In the genomic region with DNA sequence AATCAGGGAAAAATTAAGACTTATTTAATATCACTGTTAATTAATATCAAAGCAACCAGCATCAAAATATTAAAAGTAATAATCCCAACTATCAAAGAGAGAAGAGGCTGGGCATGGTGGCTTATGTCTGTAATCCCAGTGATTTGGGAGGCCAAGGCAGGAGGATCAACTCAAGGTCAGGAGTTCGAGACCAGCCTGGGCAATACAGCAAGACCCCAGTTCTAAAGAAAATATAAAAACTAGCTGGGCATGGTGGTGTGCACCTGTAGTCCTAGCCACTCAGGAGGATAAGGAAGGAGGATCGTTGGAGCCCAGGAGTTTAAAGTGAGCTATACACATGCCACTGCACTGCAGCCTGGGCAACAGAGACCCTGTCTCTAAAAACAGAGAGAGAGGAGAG, we compare ENCODE assay signal across 21 cellular contexts.
"Had no signal": no experiment of that assay in that cellular context is flagged by ENCODE, and none has a peak within 500 bp of the region (broad histone marks: within the 10 kb centered on the region; RNA-seq: fewer than 3 reads in every experiment).

No MANE protein-coding gene starts in this region.

- H3K27me3 Mint-ChIP-seq: IgD-negative memory B cell had no signal

- H3K9me3 Mint-ChIP-seq: IgD-negative memory B cell had no signal

- H3K27ac Mint-ChIP-seq: IgD-negative memory B cell had no signal

- H3K9me3 ChIP-seq: SK-N-SH had no signal

- DNase-seq: KBM-7; MM.1S; NCI-H1092 treated with DMSO at 0.1 percent for 48 hours; NCI-H1436; NCI-H187; NCI-H2029; NCI-H2081 treated with DMSO at 0.1 percent for 48 hours; NCI-H2171; NCI-H226; NCI-H446; NCI-H510A; NCI-H524 treated with DMSO at 0.1 percent for 48 hours; NCI-H69; NCI-H774; NK-92 treated with Interleukin-12 subunit alpha and Interleukin-12 subunit beta, amount 100 ng/mL, for 24 hours; PC-3; SHP77; SK-N-SH had no signal

- H3K4me3 Mint-ChIP-seq: IgD-negative memory B cell had no signal

- H3K4me2 ChIP-seq: SK-N-SH had no signal

- H3K27ac ChIP-seq: RWPE1 had no signal

- ATAC-seq: Panc1, PC-3 had no signal

- H3K9ac ChIP-seq: SK-N-SH had no signal

- H3K4me1 Mint-ChIP-seq: IgD-negative memory B cell had no signal
